ENCODE assay signal across 8 cellular contexts in genomic region chr17:70552230-70552981, GRCh38.
DNase-seq lines count a peak whose midpoint lies in the region; ATAC-seq and TF ChIP-seq lines count a peak whose summit lies in the region.

No MANE protein-coding gene starts in this region.

- intact Hi-C loops in spleen (cut with DNase I; ENCODE audit: low total_unique reads) = loop anchor here (5.0 kb wide), 1 partner anchor 985 kb away; no protein-coding TSS in a partner anchor

- H3K4me1 ChIP-seq in spleen = peaks cover 0 to 6% (median 0%) of the 10 kb centered on the region in 6 donors

- ATAC-seq in HG03432 (IDR thresholded peaks at IDR 0.05; ENCODE audit: unreplicated experiment) = no peak

- WGBS in spleen, 5 donors = 35 to 40% (median 38%) methylated on average over 8 of the region's 8 CpGs

- peak overlapping the region; percentile 67 for H3K27ac ChIP-seq in angular gyrus (ENCODE audit: low read depth, low read length)
- H3K27ac ChIP-seq in spleen = no peak overlapping the region

- H3K9me3 ChIP-seq in spleen = no peaks in the 10 kb centered on the region

- in situ Hi-C loops in ACHN (cut with HindIII; ENCODE audit: low pct_ligation_motif_present, low pct_unique_long_range_greater_than_20kb, low sequenced_read_pairs) = no loop called here

- DNase-seq in ACHN (peak; percentile 65), GM19238 (ENCODE audit: insufficient read length, low spot score) (peak; percentile 2), NCI-H2227 treated with DMSO at 0.1 percent for 48 hours (lab: John Stamatoyannopoulos, UW) (peak; percentile 12), hippocampal formation (lab: John Stamatoyannopoulos, UW) (peak; percentile 22 to 89), spleen (no peak)
- no peak for DNase-seq in NK-92 treated with Interleukin-12 subunit alpha and Interleukin-12 subunit beta, amount 100 ng/mL, for 24 hours (lab: John Stamatoyannopoulos, UW)

- TF ChIP-seq POLR2A in spleen (IDR thresholded peaks at IDR 0.05) = no peak

- no peaks in the 10 kb centered on the region for H3K36me3 ChIP-seq in spleen

- H3K4me3 ChIP-seq in spleen = no peak overlapping the region

- peak in 9 of 11 experiments; percentile 8 to 57 (median 45) for TF ChIP-seq CTCF in spleen (IDR thresholded peaks at IDR 0.05 in 8 of 11, conservative IDR thresholded peaks at IDR 0.05 in 3 of 11)

- no peaks in the 10 kb centered on the region for H3K27me3 ChIP-seq in spleen (replicated peaks in 1 of 7)

Comparison
In these comparisons a context has a peak if more than half of its experiments do, and no peak if none do; other contexts are left out.
1. DNase-seq: peak in ACHN (single experiment), GM19238 (single experiment), NCI-H2227 treated with DMSO at 0.1 percent for 48 hours (single experiment) and hippocampal formation (2 of 2); none in spleen (single experiment) and NK-92 treated with Interleukin-12 subunit alpha and Interleukin-12 subunit beta, amount 100 ng/mL, for 24 hours (single experiment).